ENCODE assay signal across 21 cellular contexts in genomic region chr15:81385110-81386076, GRCh38. TPM values are rescaled to one million over a fixed set of nuclear protein-coding genes. Genes with fewer than 3 reads are reported as not detected.
"Had no signal": no experiment of that assay in that cellular context is flagged by ENCODE, and none has a peak within 500 bp of the region (broad histone marks: within the 10 kb centered on the region; RNA-seq: fewer than 3 reads in every experiment).

No MANE protein-coding gene starts in this region.

- H3K4me1 ChIP-seq: foreskin keratinocyte had no signal

- ATAC-seq: activated naive CD4-positive, alpha-beta T cell treated with anti-CD3 and anti-CD28 coated beads, Interleukin-2, amount 50 U/mL, for 72 hours; foreskin keratinocyte had no signal

- DNase-seq: activated CD4-positive, alpha-beta memory T cell treated with anti-CD3 and anti-CD28 coated beads for 36 hours; activated CD4-positive, alpha-beta T cell treated with anti-CD3 and anti-CD28 coated beads for 4 hours; activated gamma-delta T cell treated with Interleukin-2 at 50 U/mL for 16 hours; activated T-cell treated with anti-CD3 and anti-CD28 coated beads for 4 hours; foreskin keratinocyte; hypothalamus; islet precursor cell; naive B cell; right cardiac atrium; stimulated activated CD4-positive, alpha-beta T cell treated with anti-CD3 and anti-CD28 coated beads, Interleukin-15, amount 100 ng/mL, for 24 hours; stimulated activated CD4-positive, alpha-beta T cell treated with anti-CD3 and anti-CD28 coated beads, Interleukin-2, amount 100 ng/mL, for 48 hours; T-helper 2 cell had no signal

- H3K4me3 ChIP-seq: prostate gland, skin epidermis had no signal

- H3K36me3 ChIP-seq: prostate gland had no signal

- H3K27ac ChIP-seq: foreskin keratinocyte, prostate gland, skin epidermis had no signal

- H3K9me3 ChIP-seq: prostate gland had no signal

RNA-seq across cellular contexts. Expression of gene TMC3, which starts 11.4 kb away (rescaled TPM):
- total RNA-seq: activated CD4-positive, alpha-beta memory T cell treated with anti-CD3 and anti-CD28 coated beads for 36 hours; activated naive CD4-positive, alpha-beta T cell treated with anti-CD3 and anti-CD28 coated beads, Interleukin-2, amount 50 U/mL, for 72 hours; activated T-helper 1 cell treated with anti-CD3 and anti-CD28 coated beads, Interleukin-12 subunit alpha, Interleukin-12 subunit beta, Interleukin-2, Interleukin-4 antibody, amounts not matched to agents 30 ng/mL and 10 ng/mL and 1 ng/mL, durations not matched to agents 14 hours and 24 hours and 36 hours; cardiac septum; epithelial cell of proximal tubule; fibroblast of lung; foreskin keratinocyte; lung microvascular endothelial cell; neural crest cell had no signal
- polyA plus RNA-seq: fibroblast of lung, foreskin keratinocyte had no signal
